In genomic region chr20:51398552-51398951, GRCh38 we compare ENCODE assay signal across 1 cellular context.
TF ChIP-seq lines count a peak whose summit lies in the region.

No MANE protein-coding gene starts in this region.

TF ChIP-seq in K562, 482 proteins besides CTCF, POLR2A, EP300 and RAD21 (continued from another document):
- no peak for TF ChIP-seq TOE1 (IDR thresholded peaks at IDR 0.05; ENCODE audit: borderline replicate concordance)
- no peak for TF ChIP-seq TOE1 (CRISPR knock-in tag; IDR thresholded peaks at IDR 0.05; ENCODE audit: borderline replicate concordance, low read depth)
- no peak for TF ChIP-seq KDM5B (IDR thresholded peaks at IDR 0.05; ENCODE audit: insufficient replicate concordance, low read depth, low read length)
- no peak for TF ChIP-seq CXXC5 (CRISPR knock-in tag; IDR thresholded peaks at IDR 0.05)
- no peak for TF ChIP-seq ZNF41 (CRISPR knock-in tag; conservative IDR thresholded peaks at IDR 0.05)
- TF ChIP-seq NCOR1 (IDR thresholded peaks at IDR 0.05), result no peak
- no peak for TF ChIP-seq ZNF696 (CRISPR knock-in tag; conservative IDR thresholded peaks at IDR 0.05)
- TF ChIP-seq ZNF143 (CRISPR knock-in tag; IDR thresholded peaks at IDR 0.05), result no peak
- no peak for TF ChIP-seq CBX5 (IDR thresholded peaks at IDR 0.05; ENCODE audit: borderline replicate concordance, low read depth)
- TF ChIP-seq FOXK2 (conservative IDR thresholded peaks at IDR 0.05 in 1 of 2, IDR thresholded peaks at IDR 0.05 in 1 of 2; ENCODE audit: low read depth in 2 of 2), result no peak
- no peak for TF ChIP-seq ATF1 (CRISPR knock-in tag; IDR thresholded peaks at IDR 0.05)
- no peak for TF ChIP-seq ATF1 (tag; IDR thresholded peaks at IDR 0.05)
